23 cellular contexts compared by ENCODE assay signal in the genomic region with DNA sequence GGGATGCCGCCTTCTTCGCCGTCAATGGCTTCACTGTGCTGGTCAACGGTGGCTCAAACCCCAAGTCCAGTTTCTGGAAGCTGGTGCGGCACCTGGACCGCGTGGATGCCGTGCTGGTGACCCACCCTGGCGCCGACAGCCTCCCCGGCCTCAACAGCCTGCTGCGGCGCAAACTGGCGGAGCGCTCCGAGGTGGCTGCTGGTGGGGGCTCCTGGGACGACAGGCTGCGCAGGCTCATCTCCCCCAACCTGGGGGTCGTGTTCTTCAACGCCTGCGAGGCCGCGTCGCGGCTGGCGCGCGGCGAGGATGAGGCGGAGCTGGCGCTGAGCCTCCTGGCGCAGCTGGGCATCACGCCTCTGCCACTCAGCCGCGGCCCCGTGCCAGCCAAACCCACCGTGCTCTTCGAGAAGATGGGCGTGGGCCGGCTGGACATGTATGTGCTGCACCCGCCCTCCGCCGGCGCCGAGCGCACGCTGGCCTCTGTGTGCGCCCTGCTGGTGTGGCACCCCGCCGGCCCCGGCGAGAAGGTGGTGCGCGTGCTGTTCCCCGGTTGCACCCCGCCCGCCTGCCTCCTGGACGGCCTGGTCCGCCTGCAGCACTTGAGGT. TPM values are rescaled to one million over a fixed set of nuclear protein-coding genes. Genes with fewer than 3 reads are reported as not detected.
A peak's percentile ranks its signal among the peaks of the same experiment; 100 is the strongest.
DNase-seq lines count a peak whose midpoint lies in the region; ATAC-seq and TF ChIP-seq lines count a peak whose summit lies in the region.
"Had no signal": no experiment of that assay in that cellular context is flagged by ENCODE, and none has a peak within 500 bp of the region (broad histone marks: within the 10 kb centered on the region; RNA-seq: fewer than 3 reads in every experiment).

No MANE protein-coding gene starts in this region.

- DNase-seq in D341Med (ENCODE audit: low spot score): peak; percentile 28
- no peak for DNase-seq in OCI-LY7 (ENCODE audit: low spot score)
- peak in 1 of 10 donors; percentile 62 for DNase-seq in dorsolateral prefrontal cortex
- no peak for DNase-seq in activated CD4-positive, alpha-beta T cell treated with anti-CD3 and anti-CD28 coated beads, Interleukin-2, amount 10 ng/mL, durations not matched to agents 24 days and 14 days
- no peak for DNase-seq in NCI-H2081 (lab: John Stamatoyannopoulos, UW)
- DNase-seq in HEK293T (ENCODE audit: extremely low spot score): no peak
- no peak for DNase-seq in aorta
- DNase-seq: Calu3; DMS153; NCI-H1092 treated with DMSO at 0.1 percent for 48 hours; NCI-H1436; NCI-H187; NCI-H2107; NCI-H446; NCI-H524 treated with DMSO at 0.1 percent for 48 hours; NCI-H82; NK-92 treated with Interleukin-12 subunit alpha and Interleukin-12 subunit beta, amount 100 ng/mL, for 24 hours; Right ventricle myocardium superior; RPMI8226; T-helper 1 cell had no signal

- H3K9me3 ChIP-seq in OCI-LY7 (ENCODE audit: low read length) (peaks cover 1% of the 10 kb centered on the region; the same call in 1 of the 2 replicates), aorta (ENCODE audit: control insufficient read depth, low read length) (no peaks in the 10 kb centered on the region)

- BruUV-seq in OCI-LY7 (replicated peaks; lab: Mats Ljungman, UMichigan): no TSS peak

- H2AFZ ChIP-seq in OCI-LY7 (ENCODE audit: low read length): no peak overlapping the region

- TF ChIP-seq CTCF in OCI-LY7 (conservative IDR thresholded peaks at IDR 0.05; ENCODE audit: low read length) (peak; percentile 3; the same call in 1 of the 2 replicates), dorsolateral prefrontal cortex (IDR thresholded peaks at IDR 0.05 in 54 of 56, conservative IDR thresholded peaks at IDR 0.05 in 2 of 56; ENCODE audit: low read depth in 1 of 56, partially characterized antibody in 56 of 56) (peak in 4 of 56 donors; percentile 0 to 10 (median 4))

- H3K36me3 ChIP-seq in OCI-LY7 (ENCODE audit: insufficient read depth, low read length): peaks cover 81% of the 10 kb centered on the region
- peaks cover 0 to 12% of the 10 kb centered on the region in 2 donors for H3K36me3 ChIP-seq in aorta (ENCODE audit: control insufficient read depth in 1 of 2, insufficient read depth in 2 of 2, low read length in 1 of 2)

- WGBS in aorta, 2 donors: 93 to 94% methylated on average over 59 of the region's 59 CpGs

- H3K27ac Mint-ChIP-seq in activated CD4-positive, alpha-beta T cell treated with anti-CD3 and anti-CD28 coated beads, Interleukin-2, amount 10 ng/mL, durations not matched to agents 24 days and 14 days: no peak overlapping the region

- intact Hi-C loops in OCI-LY7 (cut with micrococcal nuclease; ENCODE audit: unreplicated experiment) (no loop called here), dorsolateral prefrontal cortex (cut with DNase I) (no loop called here), aorta (cut with DNase I) (no loop called here)
- intact Hi-C loops in activated CD4-positive, alpha-beta T cell treated with anti-CD3 and anti-CD28 coated beads, Interleukin-2, amount 10 ng/mL, durations not matched to agents 24 days and 14 days (cut with micrococcal nuclease): no loop called here

- CTCF ChIA-PET in OCI-LY7 (lab: Charles Lee; ENCODE audit: unreplicated experiment) (no interaction called here), HEK293T (lab: Yijun Ruan, JAX) (interaction anchor here (1.4 kb wide), 1 partner anchor 49 kb away, joined by 3 read pairs; no protein-coding TSS in a partner anchor)

- peaks cover 42% of the 10 kb centered on the region for H3K36me3 Mint-ChIP-seq in activated CD4-positive, alpha-beta T cell treated with anti-CD3 and anti-CD28 coated beads, Interleukin-2, amount 10 ng/mL, durations not matched to agents 24 days and 14 days (ENCODE audit: low read depth)

- H3K27ac ChIP-seq in OCI-LY7 (ENCODE audit: low read depth, low read length, poor library complexity, severe bottlenecking) (no peak overlapping the region), dorsolateral prefrontal cortex (peak overlapping the region in 50 of 59 donors; percentile 12 to 90 (median 68)), aorta (ENCODE audit: low read depth in 1 of 2, low read length in 2 of 2) (no peak overlapping the region)
- H3K27ac ChIP-seq: C4-2B, HL-60 had no signal

- no peak overlapping the region for H3K4me2 ChIP-seq in OCI-LY7 (ENCODE audit: low read length)

- H3K9me3 Mint-ChIP-seq in activated CD4-positive, alpha-beta T cell treated with anti-CD3 and anti-CD28 coated beads, Interleukin-2, amount 10 ng/mL, durations not matched to agents 24 days and 14 days: no peaks in the 10 kb centered on the region

- H3K27me3 ChIP-seq in dorsolateral prefrontal cortex: no peaks in the 10 kb centered on the region
- H3K27me3 ChIP-seq in aorta (ENCODE audit: control insufficient read depth in 1 of 2, insufficient read depth in 2 of 2, low read length in 1 of 2): no peaks in the 10 kb centered on the region

- H3K4me1 Mint-ChIP-seq in activated CD4-positive, alpha-beta T cell treated with anti-CD3 and anti-CD28 coated beads, Interleukin-2, amount 10 ng/mL, durations not matched to agents 24 days and 14 days: peaks cover 20% of the 10 kb centered on the region

- no peak overlapping the region for H3K4me3 Mint-ChIP-seq in activated CD4-positive, alpha-beta T cell treated with anti-CD3 and anti-CD28 coated beads, Interleukin-2, amount 10 ng/mL, durations not matched to agents 24 days and 14 days

- no peaks in the 10 kb centered on the region for H3K9me2 ChIP-seq in OCI-LY7 (ENCODE audit: insufficient read depth, low read length)

- no peak overlapping the region for H3K4me3 ChIP-seq in OCI-LY7 (ENCODE audit: low read depth, low read length, poor library complexity, severe bottlenecking)
- peak overlapping the region in 5 of 59 donors; percentile 17 to 38 (median 22) for H3K4me3 ChIP-seq in dorsolateral prefrontal cortex
- no peak overlapping the region for H3K4me3 ChIP-seq in aorta (ENCODE audit: low read length in 2 of 2)
- H3K4me3 ChIP-seq: HAP-1 had no signal

- H3K79me2 ChIP-seq in OCI-LY7 (ENCODE audit: insufficient read depth, low read depth, low read length): peaks cover 1% of the 10 kb centered on the region; the same call in 1 of the 2 replicates

- POLR2A ChIA-PET in OCI-LY7 (lab: Charles Lee): no interaction called here
- POLR2A ChIA-PET in HEK293T (lab: Yijun Ruan, JAX): no interaction called here

- H3K4me1 ChIP-seq in OCI-LY7 (ENCODE audit: insufficient read depth, low read length, poor library complexity, severe bottlenecking) (peaks cover 9% of the 10 kb centered on the region), aorta (ENCODE audit: control insufficient read depth in 1 of 2, insufficient read depth in 2 of 2, low read length in 2 of 2) (no peaks in the 10 kb centered on the region)
- H3K4me1 ChIP-seq: HAP-1 had no signal

- no peaks in the 10 kb centered on the region for H3K27me3 Mint-ChIP-seq in activated CD4-positive, alpha-beta T cell treated with anti-CD3 and anti-CD28 coated beads, Interleukin-2, amount 10 ng/mL, durations not matched to agents 24 days and 14 days

- no peak for ATAC-seq in aorta (ENCODE audit: low FRiP score)

- H4K20me1 ChIP-seq in OCI-LY7 (ENCODE audit: insufficient read depth, low read length): no peaks in the 10 kb centered on the region

TF ChIP-seq in HEK293T, 16 proteins besides CTCF, POLR2A, EP300 and RAD21:
- TF ChIP-seq ZNF384 (IDR thresholded peaks at IDR 0.05): no peak
- no peak for TF ChIP-seq ARNT (IDR thresholded peaks at IDR 0.05)
- no peak for TF ChIP-seq ELF4 (IDR thresholded peaks at IDR 0.05)

RNA-seq across cellular contexts. Expression of a gene that starts 7.0 kb away (rescaled TPM):
- total RNA-seq in OCI-LY7 (2014; rRNA removed; shearing (Covaris generic)): 11.5 and 31.6 TPM in 2 replicates
- total RNA-seq in OCI-LY7 (2022): 53.1 and 61.1 TPM in 2 replicates
- 100 to 1,000 TPM in 116 of 120 experiments, 10 to 100 TPM in 4; 88.0 to 219 (median 156) TPM for total RNA-seq in dorsolateral prefrontal cortex
- 69.0 and 70.3 TPM in 2 replicates for total RNA-seq in activated CD4-positive, alpha-beta T cell treated with anti-CD3 and anti-CD28 coated beads, Interleukin-2, amount 10 ng/mL, durations not matched to agents 24 days and 14 days
- total RNA-seq in aorta: 10 to 100 TPM; 53.6 to 60.1 TPM
- polyA plus RNA-seq in aorta: 10 to 100 TPM in 1 of 2 donors, 1 to 10 TPM in 1; 9.9 to 18.9 TPM

RNA-seq across cellular contexts. Expression of a gene that starts 25.0 kb away (rescaled TPM):
- 80.6 and 85.6 TPM in 2 replicates for total RNA-seq in OCI-LY7 (2014; rRNA removed; shearing (Covaris generic))
- total RNA-seq in OCI-LY7 (2022) (107 and 115 TPM in 2 replicates), dorsolateral prefrontal cortex (100 to 1,000 TPM in 21 of 120 experiments, 10 to 100 TPM in 99; 39.4 to 173 (median 76.8) TPM), aorta (1 to 10 TPM; 2.9 to 6.9 TPM)
- 91.9 and 96.2 TPM in 2 replicates for total RNA-seq in activated CD4-positive, alpha-beta T cell treated with anti-CD3 and anti-CD28 coated beads, Interleukin-2, amount 10 ng/mL, durations not matched to agents 24 days and 14 days
- polyA plus RNA-seq in aorta: 1 to 10 TPM; 1.5 to 1.6 TPM

RNA-seq across cellular contexts. Expression of a gene that starts 38.1 kb away (rescaled TPM):
- total RNA-seq in OCI-LY7 (2014; rRNA removed; shearing (Covaris generic)): 0.80 and 0.92 TPM in 2 replicates
- 0.72 and 0.76 TPM in 2 replicates for total RNA-seq in OCI-LY7 (2022)
- total RNA-seq in dorsolateral prefrontal cortex: 100 to 1,000 TPM in 114 of 120 experiments, 10 to 100 TPM in 6; 49.4 to 256 (median 166) TPM
- 0.02 TPM in 2 replicates for total RNA-seq in activated CD4-positive, alpha-beta T cell treated with anti-CD3 and anti-CD28 coated beads, Interleukin-2, amount 10 ng/mL, durations not matched to agents 24 days and 14 days
- total RNA-seq in aorta: 1 to 10 TPM; 2.4 to 2.8 TPM
- polyA plus RNA-seq in aorta: 1 to 10 TPM in 1 of 2 donors, under 1 TPM in 1; 0.38 to 1.3 TPM

Comparison
In these comparisons a context has a peak if more than half of its experiments do, and no peak if none do; other contexts are left out.
1. H3K27ac ChIP-seq: peak in dorsolateral prefrontal cortex (50 of 59); none in OCI-LY7 (single experiment) and aorta (0 of 2).
2. RNA of a gene that starts 25.0 kb away (total RNA-seq): 80.6 to 115 TPM in OCI-LY7, 91.9 to 96.2 TPM in activated CD4-positive, alpha-beta T cell treated with anti-CD3 and anti-CD28 coated beads, Interleukin-2, amount 10 ng/mL, durations not matched to agents 24 days and 14 days and 39.4 to 173 TPM in dorsolateral prefrontal cortex; 2.9 to 6.9 TPM in aorta; every median in the first group is over 4 times any median in the second.
3. RNA of a gene that starts 38.1 kb away (total RNA-seq): 49.4 to 256 TPM in dorsolateral prefrontal cortex; 2.4 to 2.8 TPM in aorta, 0.72 to 0.92 TPM in OCI-LY7 and 0.02 TPM in activated CD4-positive, alpha-beta T cell treated with anti-CD3 and anti-CD28 coated beads, Interleukin-2, amount 10 ng/mL, durations not matched to agents 24 days and 14 days; every median in the first group is over 10 times any median in the second.